Comparison of ENCODE assay signal across 9 cellular contexts in genomic region chr21:45078877-45079281, GRCh38. TPM values are rescaled to one million over a fixed set of nuclear protein-coding genes. Genes with fewer than 3 reads are reported as not detected.
DNase-seq lines count a peak whose midpoint lies in the region; ATAC-seq lines count a peak whose summit lies in the region.
"Had no signal": no experiment of that assay in that cellular context is flagged by ENCODE, and none has a peak within 500 bp of the region (broad histone marks: within the 10 kb centered on the region; RNA-seq: fewer than 3 reads in every experiment).

No MANE protein-coding gene starts in this region.

- H3K27me3 Mint-ChIP-seq in immature natural killer cell (ENCODE audit: low read depth in 3 of 3), result peaks cover 2 to 13% (median 13%) of the 10 kb centered on the region in 3 donors
- no peaks in the 10 kb centered on the region for H3K27me3 Mint-ChIP-seq in stimulated activated naive CD8-positive, alpha-beta T cell treated with anti-CD3 and anti-CD28 coated beads, Interleukin-15, Interleukin-2, amounts not matched to agents 100 ng/mL and 50 ng/mL, for 24 hours

- peaks cover 60 to 63% of the 10 kb centered on the region in 2 donors for H3K4me1 Mint-ChIP-seq in immature natural killer cell
- peaks cover 85% of the 10 kb centered on the region for H3K4me1 Mint-ChIP-seq in stimulated activated naive CD8-positive, alpha-beta T cell treated with anti-CD3 and anti-CD28 coated beads, Interleukin-15, Interleukin-2, amounts not matched to agents 100 ng/mL and 50 ng/mL, for 24 hours (ENCODE audit: low read depth)

- DNase-seq in NOMO-1 (lab: John Stamatoyannopoulos, UW; ENCODE audit: unreplicated experiment in 2 of 2), result peak; percentile 82 to 96
- DNase-seq in activated T-cell treated with anti-CD3 and anti-CD28 coated beads, Interleukin-2, amount 50 U/mL, for 1 hour, result peak; percentile 65
- peak; percentile 80 to 87 (median 82) for DNase-seq in immature natural killer cell
- DNase-seq in iPS-NIHi11 (ENCODE audit: low spot score), result no peak
- no peak for DNase-seq in globus pallidus (ENCODE audit: low spot score)
- DNase-seq: psoas muscle had no signal

- no peaks in the 10 kb centered on the region for H3K36me3 Mint-ChIP-seq in immature natural killer cell
- H3K36me3 Mint-ChIP-seq in stimulated activated naive CD8-positive, alpha-beta T cell treated with anti-CD3 and anti-CD28 coated beads, Interleukin-15, Interleukin-2, amounts not matched to agents 100 ng/mL and 50 ng/mL, for 24 hours (ENCODE audit: low read depth), result peaks cover 47% of the 10 kb centered on the region

- no peak for ATAC-seq in GM18511 (IDR thresholded peaks at IDR 0.05; ENCODE audit: unreplicated experiment)
- no peak for ATAC-seq in GM21526 (IDR thresholded peaks at IDR 0.05; ENCODE audit: low FRiP score, unreplicated experiment)

- H3K27ac Mint-ChIP-seq in immature natural killer cell, result peak overlapping the region; percentile 90 to 96 (median 94)
- peak overlapping the region; percentile 94 for H3K27ac Mint-ChIP-seq in stimulated activated naive CD8-positive, alpha-beta T cell treated with anti-CD3 and anti-CD28 coated beads, Interleukin-15, Interleukin-2, amounts not matched to agents 100 ng/mL and 50 ng/mL, for 24 hours

- no peaks in the 10 kb centered on the region for H3K9me3 Mint-ChIP-seq in immature natural killer cell
- H3K9me3 Mint-ChIP-seq in stimulated activated naive CD8-positive, alpha-beta T cell treated with anti-CD3 and anti-CD28 coated beads, Interleukin-15, Interleukin-2, amounts not matched to agents 100 ng/mL and 50 ng/mL, for 24 hours, result no peaks in the 10 kb centered on the region

- H3K4me3 Mint-ChIP-seq in immature natural killer cell, result peak overlapping the region; percentile 49 to 76 (median 70)
- peak overlapping the region; percentile 60 for H3K4me3 Mint-ChIP-seq in stimulated activated naive CD8-positive, alpha-beta T cell treated with anti-CD3 and anti-CD28 coated beads, Interleukin-15, Interleukin-2, amounts not matched to agents 100 ng/mL and 50 ng/mL, for 24 hours

RNA-seq across cellular contexts. Expression of gene ADARB1, which starts 4.5 kb away (rescaled TPM):
- 1 to 10 TPM; 3.0 to 4.5 (median 3.4) TPM for polyA plus RNA-seq in immature natural killer cell

Comparison
In these comparisons a context has a peak if more than half of its experiments do, and no peak if none do; other contexts are left out.
1. DNase-seq: peak in NOMO-1 (2 of 2), activated T-cell treated with anti-CD3 and anti-CD28 coated beads, Interleukin-2, amount 50 U/mL, for 1 hour (single experiment) and immature natural killer cell (3 of 3); none in iPS-NIHi11 (single experiment) and globus pallidus (single experiment).